ENCODE assay signal across 17 cellular contexts in the genomic region with DNA sequence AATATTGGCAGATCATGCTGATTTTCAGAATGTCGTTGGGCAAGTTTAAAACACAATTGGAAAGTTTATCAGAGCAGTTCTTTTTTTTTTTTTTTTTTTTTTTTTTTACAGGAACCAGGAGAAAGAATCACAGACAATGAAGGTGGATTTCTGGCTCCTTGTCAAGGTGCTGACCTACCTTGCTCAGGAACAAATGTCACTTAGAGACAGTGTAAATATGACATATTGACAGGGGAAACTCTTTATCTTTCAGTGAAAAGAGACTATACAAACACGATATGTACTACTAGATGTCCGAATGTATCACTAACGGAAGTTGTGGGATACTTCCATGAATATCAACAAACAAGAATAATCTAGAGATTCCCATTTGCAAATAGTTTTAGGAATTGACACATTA.
"Had no signal": no experiment of that assay in that cellular context is flagged by ENCODE, and none has a peak within 500 bp of the region (broad histone marks: within the 10 kb centered on the region; RNA-seq: fewer than 3 reads in every experiment).

No MANE protein-coding gene starts in this region.

- FAIRE-seq: frontal cortex, keratinocyte had no signal

- H3K27me3 ChIP-seq: brain microvascular endothelial cell, colonic mucosa had no signal

- DNase-seq: activated CD4-positive, alpha-beta T cell treated with anti-CD3 and anti-CD28 coated beads, Interleukin-2, amount 50 U/mL, for 1 hour; activated CD8-positive, alpha-beta memory T cell treated with anti-CD3 and anti-CD28 coated beads, Interleukin-2, amount 50 U/mL, for 4 hours; activated naive CD4-positive, alpha-beta T cell treated with anti-CD3 and anti-CD28 coated beads for 36 hours; activated T-cell treated with anti-CD3 and anti-CD28 coated beads, Interleukin-2, amount 50 U/mL, for 4 hours; anterior cingulate cortex; brain microvascular endothelial cell; central memory CD4-positive, alpha-beta T cell; colonic mucosa; lower lobe of right lung; posterior cingulate gyrus; stimulated activated naive B cell treated with anti-CD40 and anti-IgM and Interleukin-4, amounts not matched to agents 10 μg/mL and 1 μg/mL and 100 μg/mL, for 72 hours; T1000 had no signal

- H3K9me3 Mint-ChIP-seq: activated T-cell treated with anti-CD3 and anti-CD28 coated beads, Interleukin-2, amount 50 U/mL, for 4 hours; natural killer cell treated with Interleukin-12 subunit alpha and Interleukin-12 subunit beta and Interleukin-15 and Interleukin-18, amount 100 ng/mL, for 72 hours; stimulated activated naive B cell treated with anti-CD40 and anti-IgM and Interleukin-4, amounts not matched to agents 10 μg/mL and 1 μg/mL and 100 μg/mL, for 72 hours had no signal

- H3K9me3 ChIP-seq: colonic mucosa, lower lobe of right lung, neutrophil, thoracic aorta had no signal

- ATAC-seq: activated T-cell treated with anti-CD3 and anti-CD28 coated beads, Interleukin-2, amount 50 U/mL, for 4 hours; lower lobe of right lung; natural killer cell treated with Interleukin-12 subunit alpha and Interleukin-12 subunit beta and Interleukin-15 and Interleukin-18, amount 100 ng/mL, for 72 hours; stimulated activated naive B cell treated with anti-CD40 and anti-IgM and Interleukin-4, amounts not matched to agents 10 μg/mL and 1 μg/mL and 100 μg/mL, for 72 hours had no signal

- H3K4me3 ChIP-seq: colonic mucosa, lower lobe of right lung, thoracic aorta had no signal

- H3K36me3 ChIP-seq: brain microvascular endothelial cell, colonic mucosa, lower lobe of right lung, neutrophil, thoracic aorta had no signal

- H3K27ac ChIP-seq: colonic mucosa, lower lobe of right lung, neutrophil, thoracic aorta had no signal

- H3K27ac Mint-ChIP-seq: activated naive CD4-positive, alpha-beta T cell treated with anti-CD3 and anti-CD28 coated beads for 36 hours; natural killer cell treated with Interleukin-12 subunit alpha and Interleukin-12 subunit beta and Interleukin-15 and Interleukin-18, amount 100 ng/mL, for 72 hours; stimulated activated naive B cell treated with anti-CD40 and anti-IgM and Interleukin-4, amounts not matched to agents 10 μg/mL and 1 μg/mL and 100 μg/mL, for 72 hours had no signal

- H3K36me3 Mint-ChIP-seq: natural killer cell treated with Interleukin-12 subunit alpha and Interleukin-12 subunit beta and Interleukin-15 and Interleukin-18, amount 100 ng/mL, for 72 hours; stimulated activated naive B cell treated with anti-CD40 and anti-IgM and Interleukin-4, amounts not matched to agents 10 μg/mL and 1 μg/mL and 100 μg/mL, for 72 hours had no signal

- H3K4me1 ChIP-seq: colonic mucosa had no signal

- H3K4me3 Mint-ChIP-seq: activated naive CD4-positive, alpha-beta T cell treated with anti-CD3 and anti-CD28 coated beads for 36 hours; activated T-cell treated with anti-CD3 and anti-CD28 coated beads, Interleukin-2, amount 50 U/mL, for 4 hours; natural killer cell treated with Interleukin-12 subunit alpha and Interleukin-12 subunit beta and Interleukin-15 and Interleukin-18, amount 100 ng/mL, for 72 hours; stimulated activated naive B cell treated with anti-CD40 and anti-IgM and Interleukin-4, amounts not matched to agents 10 μg/mL and 1 μg/mL and 100 μg/mL, for 72 hours had no signal
